In the genomic region with DNA sequence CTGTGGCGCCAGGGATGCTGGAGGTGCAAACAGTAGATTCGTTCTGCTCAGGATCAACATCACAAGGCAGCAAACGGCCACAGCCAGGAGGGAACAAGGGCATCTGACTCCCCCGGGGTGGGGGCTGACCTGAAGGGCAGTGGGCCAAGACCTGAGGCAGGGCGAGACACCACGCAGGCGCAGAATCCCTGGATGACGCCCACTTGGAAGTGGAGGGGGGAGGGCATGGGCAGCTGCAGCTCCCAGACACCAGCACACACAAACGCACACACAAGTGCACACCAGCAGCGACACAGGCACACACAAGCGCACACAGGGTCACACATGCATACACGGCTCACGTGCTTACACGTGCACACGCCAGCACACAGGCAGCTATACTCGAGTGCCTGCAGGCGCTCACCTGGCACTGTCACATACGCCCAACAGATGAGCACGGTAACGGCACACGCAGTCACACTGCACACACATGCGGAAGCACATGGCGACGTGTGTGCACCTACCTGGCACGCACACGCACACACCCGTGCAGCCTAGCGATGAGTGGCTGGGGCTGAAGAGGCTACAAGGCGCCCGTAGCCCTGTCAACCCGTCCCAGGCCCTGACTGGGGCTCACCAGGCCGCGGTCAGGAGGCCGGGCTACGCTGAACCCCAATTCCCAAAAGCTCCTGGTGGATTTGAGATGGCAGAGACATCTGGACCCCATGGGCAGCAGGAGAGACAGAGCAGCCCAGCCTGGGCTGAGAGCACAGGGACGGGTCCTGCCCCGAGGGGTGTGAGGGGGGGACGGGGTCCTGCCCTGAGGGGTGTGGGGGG, we compare ENCODE assay signal across 21 cellular contexts. TPM values are rescaled to one million over a fixed set of nuclear protein-coding genes. Genes with fewer than 3 reads are reported as not detected.
DNase-seq lines count a peak whose midpoint lies in the region; ATAC-seq and TF ChIP-seq lines count a peak whose summit lies in the region.
"Had no signal": no experiment of that assay in that cellular context is flagged by ENCODE, and none has a peak within 500 bp of the region (broad histone marks: within the 10 kb centered on the region; RNA-seq: fewer than 3 reads in every experiment).

No MANE protein-coding gene starts in this region.

- peak overlapping the region; percentile 76 for H3K4ac ChIP-seq in neuronal stem cell (ENCODE audit: low read length)

- peaks cover 7% of the 10 kb centered on the region for H3K79me1 ChIP-seq in neuronal stem cell (ENCODE audit: low read depth, low read length)

- H3K27ac ChIP-seq in neuronal stem cell (replicated peaks; ENCODE audit: low read length) = no peak overlapping the region
- no peak overlapping the region for H3K27ac ChIP-seq in stomach
- H3K27ac ChIP-seq: coronary artery, tibial nerve had no signal

- ATAC-seq in GM19035 (IDR thresholded peaks at IDR 0.05; ENCODE audit: unreplicated experiment) = no peak
- ATAC-seq: activated T-cell treated with anti-CD3 and anti-CD28 coated beads, Interleukin-2, amount 50 U/mL, for 4 hours; esophagus mucosa had no signal

- H3K27me3 ChIP-seq in neuronal stem cell (ENCODE audit: control insufficient read depth in 3 of 3, insufficient read depth in 3 of 3, low read depth in 1 of 3, low read length in 3 of 3) (no peaks in the 10 kb centered on the region), stomach (peaks cover 0 to 83% (median 66%) of the 10 kb centered on the region in 3 donors)

- peak; percentile 47 for DNase-seq in DMS53 (lab: John Stamatoyannopoulos, UW)
- DNase-seq in DMS53 treated with DMSO at 0.1 percent for 48 hours (lab: John Stamatoyannopoulos, UW; ENCODE audit: unreplicated experiment) = no peak
- peak; percentile 80 for DNase-seq in NCI-H1105 (lab: John Stamatoyannopoulos, UW)
- peak; percentile 55 for DNase-seq in SHP77 treated with DMSO at 0.1 percent for 48 hours (lab: John Stamatoyannopoulos, UW)
- DNase-seq in neuronal stem cell (ENCODE audit: low spot score) = no peak
- no peak for DNase-seq in amniotic stem cell (lab: John Stamatoyannopoulos, UW)
- DNase-seq in stomach = no peak
- DNase-seq: activated CD4-positive, alpha-beta T cell treated with anti-CD3 and anti-CD28 coated beads for 4 hours; activated T-cell treated with anti-CD3 and anti-CD28 coated beads, Interleukin-2, amount 50 U/mL, for 4 hours; CD4-positive, CD25-positive, alpha-beta regulatory T cell; NCI-H510A treated with DMSO at 0.1 percent for 48 hours; stimulated activated CD4-positive, alpha-beta T cell treated with anti-CD3 and anti-CD28 coated beads, Interleukin-2, amount 100 ng/mL, for 24 hours; stimulated activated CD8-positive, alpha-beta memory T cell treated with anti-CD3 and anti-CD28 coated beads, Interleukin-4, amount 100 ng/mL, for 48 hours had no signal

- H3K9me3 ChIP-seq in neuronal stem cell (replicated peaks in 1 of 2; ENCODE audit: control insufficient read depth in 2 of 2, insufficient read depth in 1 of 2, low read depth in 1 of 2, low read length in 2 of 2) (peaks cover 0 to 5% of the 10 kb centered on the region in 2 donors), stomach (no peaks in the 10 kb centered on the region)
- H3K9me3 ChIP-seq: tibial nerve had no signal

- H2BK12ac ChIP-seq in neuronal stem cell (ENCODE audit: low read length) = peak overlapping the region; percentile 98

- no peak overlapping the region for H2AFZ ChIP-seq in neuronal stem cell (ENCODE audit: low read length)

- H3K14ac ChIP-seq in neuronal stem cell (ENCODE audit: low read length) = peak overlapping the region; percentile 100

- H3K36me3 ChIP-seq in neuronal stem cell (replicated peaks in 1 of 2; ENCODE audit: control insufficient read depth in 2 of 2, insufficient read depth in 2 of 2, low read length in 2 of 2) = no peaks in the 10 kb centered on the region
- no peaks in the 10 kb centered on the region for H3K36me3 ChIP-seq in stomach
- H3K36me3 ChIP-seq: tibial nerve had no signal

- peak overlapping the region; percentile 84 for H3K9ac ChIP-seq in neuronal stem cell (ENCODE audit: low read depth, low read length, poor library complexity)

- H2BK120ac ChIP-seq in neuronal stem cell (ENCODE audit: low read depth, low read length) = no peak overlapping the region

- WGBS in neuronal stem cell (ENCODE audit: extremely low coverage in 2 of 2, insufficient read length in 2 of 2, insufficient replicate concordance in 1 of 2), 2 donors = no CpG with 5 or more reads among the region's 38 CpGs
- WGBS in stomach, 5 donors = 69 to 81% (median 74%) methylated on average over 16 to 38 of the region's 38 CpGs

- H3K4me1 ChIP-seq in neuronal stem cell (ENCODE audit: control insufficient read depth in 2 of 2, insufficient read depth in 1 of 2, low read depth in 1 of 2, low read length in 2 of 2) = peaks cover 2 to 3% of the 10 kb centered on the region in 2 donors
- peaks cover 2 to 11% (median 9%) of the 10 kb centered on the region in 4 donors for H3K4me1 ChIP-seq in stomach

- H3K4me3 ChIP-seq in neuronal stem cell (ENCODE audit: low read length in 2 of 2) (peak overlapping the region in 1 of 2 donors; percentile 40), stomach (no peak overlapping the region)
- H3K4me3 ChIP-seq: coronary artery, tibial nerve had no signal

- no peak for TF ChIP-seq CTCF in stomach (IDR thresholded peaks at IDR 0.05)

- H2BK15ac ChIP-seq in neuronal stem cell (ENCODE audit: low read length) = peak overlapping the region; percentile 75

- H2AK5ac ChIP-seq in neuronal stem cell (ENCODE audit: low read depth, low read length) = peak overlapping the region; percentile 90

- no peak for TF ChIP-seq POLR2A in stomach (IDR thresholded peaks at IDR 0.05)

- peak overlapping the region; percentile 83 for H3K18ac ChIP-seq in neuronal stem cell (ENCODE audit: low read length)

- peak overlapping the region; percentile 39 for H2BK5ac ChIP-seq in neuronal stem cell (ENCODE audit: low read length)

- peak overlapping the region; percentile 92 for H4K8ac ChIP-seq in neuronal stem cell (ENCODE audit: low read depth, low read length)

- intact Hi-C loops in stomach (cut with DNase I; ENCODE audit: low total_unique reads) = no loop called here

- TF ChIP-seq EP300 in stomach (IDR thresholded peaks at IDR 0.05) = no peak

- H3K4me2 ChIP-seq in neuronal stem cell (ENCODE audit: insufficient read depth, low read length, poor library complexity, severe bottlenecking) = no peak overlapping the region

- peak overlapping the region; percentile 92 for H4K91ac ChIP-seq in neuronal stem cell (ENCODE audit: low read depth, low read length, poor library complexity)

- peak overlapping the region; percentile 99 for H3K23ac ChIP-seq in neuronal stem cell (ENCODE audit: low read depth, low read length, poor library complexity)

RNA-seq across cellular contexts. Expression of a gene that starts 5.5 kb away (rescaled TPM):
- polyA plus RNA-seq in neuronal stem cell (2013, experiment 1 of 2) = 13.6 TPM
- 12.7 TPM for polyA plus RNA-seq in neuronal stem cell (2013, experiment 2 of 2)
- 1 to 10 TPM in 1 of 5 donors, under 1 TPM in 1, not detected in 3; 0.73 to 9.3 TPM for total RNA-seq in stomach
- under 1 TPM; 0.31 to 0.61 (median 0.55) TPM for polyA plus RNA-seq in stomach
- total RNA-seq: CD4-positive, CD25-positive, alpha-beta regulatory T cell; kidney epithelial cell; M059J; RPMI7951 had no signal
- polyA plus RNA-seq: CD4-positive, CD25-positive, alpha-beta regulatory T cell had no signal

RNA-seq across cellular contexts. Expression of a gene that starts 57.4 kb away (rescaled TPM):
- polyA plus RNA-seq in neuronal stem cell (2013, experiment 1 of 2) = 29.6 TPM
- polyA plus RNA-seq in neuronal stem cell (2013, experiment 2 of 2) = 28.3 TPM
- total RNA-seq in stomach = 100 to 1,000 TPM in 2 of 5 donors, 10 to 100 TPM in 3; 13.8 to 169 (median 34.8) TPM
- polyA plus RNA-seq in stomach = 10 to 100 TPM; 27.6 to 40.7 (median 38.4) TPM
- total RNA-seq: CD4-positive, CD25-positive, alpha-beta regulatory T cell; HT-29; RPMI7951 had no signal
- polyA plus RNA-seq: CD4-positive, CD25-positive, alpha-beta regulatory T cell had no signal

RNA-seq across cellular contexts. Expression of a gene that starts 58.8 kb away (rescaled TPM):
- polyA plus RNA-seq in neuronal stem cell (2013, experiment 1 of 2) = 40.2 TPM
- polyA plus RNA-seq in neuronal stem cell (2013, experiment 2 of 2) = 41.0 TPM
- 10 to 100 TPM in 4 of 5 donors, 1 to 10 TPM in 1; 5.8 to 29.6 (median 13.6) TPM for total RNA-seq in stomach
- 10 to 100 TPM in 2 of 3 donors, 1 to 10 TPM in 1; 8.4 to 13.4 (median 12.1) TPM for polyA plus RNA-seq in stomach

Comparison
In these comparisons a context has a peak if more than half of its experiments do, and no peak if none do; other contexts are left out.
1. DNase-seq: peak in DMS53 (single experiment), NCI-H1105 (single experiment) and SHP77 treated with DMSO at 0.1 percent for 48 hours (single experiment); none in DMS53 treated with DMSO at 0.1 percent for 48 hours (single experiment), neuronal stem cell (single experiment), amniotic stem cell (single experiment) and stomach (single experiment).